ENCODE assay signal across 1 cellular context in the genomic region with DNA sequence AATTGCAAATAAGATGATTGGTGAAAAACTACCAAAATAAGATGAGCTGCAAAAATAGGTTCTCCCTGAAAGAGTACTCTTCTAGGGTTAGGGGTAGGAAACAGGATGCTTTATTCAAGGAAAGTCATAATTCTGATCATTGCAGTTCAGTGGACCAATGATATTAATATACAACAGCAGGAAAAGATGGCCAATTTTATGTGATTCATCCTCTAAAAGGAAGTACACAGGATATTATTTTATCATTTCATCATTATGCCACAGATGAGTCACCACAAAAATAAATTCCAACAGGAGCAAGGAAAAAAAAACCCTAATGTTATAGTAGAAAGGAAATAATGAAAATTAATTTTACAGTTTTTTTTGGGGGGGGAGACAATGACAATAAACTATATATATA.
TF ChIP-seq lines count a peak whose summit lies in the region.

No MANE protein-coding gene starts in this region.

TF ChIP-seq in endothelial cell of umbilical vein, 7 proteins besides CTCF, POLR2A, EP300 and RAD21:
- TF ChIP-seq, protein P1, sequence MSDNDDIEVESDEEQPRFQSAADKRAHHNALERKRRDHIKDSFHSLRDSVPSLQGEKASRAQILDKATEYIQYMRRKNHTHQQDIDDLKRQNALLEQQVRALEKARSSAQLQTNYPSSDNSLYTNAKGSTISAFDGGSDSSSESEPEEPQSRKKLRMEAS (IDR thresholded peaks at IDR 0.05; ENCODE audit: insufficient read depth, insufficient read length), result no peak
- TF ChIP-seq POLR2AphosphoS5 (IDR thresholded peaks at IDR 0.05; ENCODE audit: insufficient read depth, low read depth, low read length) (peak; percentile 36), FOS (IDR thresholded peaks at IDR 0.05; ENCODE audit: borderline replicate concordance, insufficient read depth, low read length) (peak; percentile 96), GATA2 (IDR thresholded peaks at IDR 0.05; ENCODE audit: insufficient read depth, insufficient read length, low read depth, low read length) (peak; percentile 84), JUN (IDR thresholded peaks at IDR 0.05; ENCODE audit: borderline replicate concordance, insufficient read depth, insufficient read length, low read depth) (peak; percentile 95), MYC (IDR thresholded peaks at IDR 0.05; ENCODE audit: low read depth, low read length) (no peak), EZH2 (IDR thresholded peaks at IDR 0.05; ENCODE audit: borderline replicate concordance, low read depth, low read length, severe bottlenecking) (no peak)
